18 cellular contexts compared by ENCODE assay signal in genomic region chr1:3984586-3984985, GRCh38.
A peak's percentile ranks its signal among the peaks of the same experiment; 100 is the strongest.
DNase-seq lines count a peak whose midpoint lies in the region; ATAC-seq and TF ChIP-seq lines count a peak whose summit lies in the region.
"Had no signal": no experiment of that assay in that cellular context is flagged by ENCODE, and none has a peak within 500 bp of the region (broad histone marks: within the 10 kb centered on the region; RNA-seq: fewer than 3 reads in every experiment).

No MANE protein-coding gene starts in this region.

- H3K27ac Mint-ChIP-seq in chondrocyte (ENCODE audit: unreplicated experiment) = no peak overlapping the region
- H3K27ac Mint-ChIP-seq: CD8-positive, alpha-beta T cell; HFFc6 had no signal

- H3K4me1 ChIP-seq in right cardiac atrium (ENCODE audit: control insufficient read depth, insufficient read depth, low read length) = no peaks in the 10 kb centered on the region
- H3K4me1 ChIP-seq in tibial artery = no peaks in the 10 kb centered on the region
- H3K4me1 ChIP-seq in hepatocyte (ENCODE audit: insufficient read depth) = no peaks in the 10 kb centered on the region
- H3K4me1 ChIP-seq: A549 had no signal

- WGBS in right cardiac atrium = 83% methylated on average over 13 of the region's 13 CpGs
- WGBS in hepatocyte (ENCODE audit: low lambda C conversion rate, missing lambda C conversion rate) = 92% methylated on average over 13 of the region's 13 CpGs

- DNase-seq in left ventricle myocardium superior = peak; percentile 5
- no peak for DNase-seq in right cardiac atrium
- DNase-seq in chondrocyte (ENCODE audit: low spot score) = peak; percentile 30
- peak; percentile 63 for DNase-seq in posterior vena cava (ENCODE audit: low spot score)
- no peak for DNase-seq in tibial artery
- DNase-seq in NCI-H446 treated with DMSO at 0.1 percent for 48 hours (lab: John Stamatoyannopoulos, UW) = no peak
- DNase-seq in hepatocyte (ENCODE audit: low spot score) = no peak
- DNase-seq: AML-193; Calu3; CD8-positive, alpha-beta T cell; DND-41; GM23248; HFFc6; IMR-90 had no signal

- no peak for ATAC-seq in left ventricle myocardium superior
- no peak for ATAC-seq in right cardiac atrium
- ATAC-seq: A549; CD8-positive, alpha-beta T cell; HCT116; K562 had no signal

- H3K4me2 ChIP-seq in hepatocyte = no peak overlapping the region
- H3K4me2 ChIP-seq: A549 had no signal

- intact Hi-C loops in left ventricle myocardium superior (cut with micrococcal nuclease) = no loop called here
- intact Hi-C loops in right cardiac atrium (cut with DNase I) = no loop called here
- intact Hi-C loops in posterior vena cava (cut with DNase I) = no loop called here
- intact Hi-C loops in tibial artery (cut with DNase I; ENCODE audit: low total_unique reads) = no loop called here

- no peaks in the 10 kb centered on the region for H3K79me2 ChIP-seq in hepatocyte

- H3K27me3 ChIP-seq in right cardiac atrium (ENCODE audit: control insufficient read depth, insufficient read depth) = no peaks in the 10 kb centered on the region
- H3K27me3 ChIP-seq in tibial artery = peaks cover 0 to 28% of the 10 kb centered on the region in 2 donors
- no peaks in the 10 kb centered on the region for H3K27me3 ChIP-seq in hepatocyte

- H3K4me1 Mint-ChIP-seq in chondrocyte (ENCODE audit: low read depth) = no peaks in the 10 kb centered on the region

- no peaks in the 10 kb centered on the region for H4K20me1 ChIP-seq in hepatocyte (ENCODE audit: insufficient read depth, poor library complexity, severe bottlenecking)

- H3K9me3 ChIP-seq in right cardiac atrium (ENCODE audit: control insufficient read depth, low read length) = no peaks in the 10 kb centered on the region
- no peaks in the 10 kb centered on the region for H3K9me3 ChIP-seq in tibial artery
- H3K9me3 ChIP-seq in hepatocyte (ENCODE audit: low read depth) = no peaks in the 10 kb centered on the region
- H3K9me3 ChIP-seq: A549 had no signal

- H3K36me3 ChIP-seq in tibial artery (no peaks in the 10 kb centered on the region), hepatocyte (replicated peaks; ENCODE audit: insufficient read depth, low read depth) (no peaks in the 10 kb centered on the region)

- H3K27ac ChIP-seq in right cardiac atrium (ENCODE audit: low read length) (no peak overlapping the region), tibial artery (no peak overlapping the region), hepatocyte (no peak overlapping the region)
- H3K27ac ChIP-seq: 22Rv1, A549, GM23248 had no signal

- no peaks in the 10 kb centered on the region for H3K9me3 Mint-ChIP-seq in chondrocyte (ENCODE audit: low read depth)
- H3K9me3 Mint-ChIP-seq: CD8-positive, alpha-beta T cell had no signal

- H3K4me3 ChIP-seq in right cardiac atrium (ENCODE audit: low read length) = no peak overlapping the region
- H3K4me3 ChIP-seq in tibial artery = no peak overlapping the region
- no peak overlapping the region for H3K4me3 ChIP-seq in hepatocyte
- H3K4me3 ChIP-seq: A549, GM23248, K562 had no signal

- TF ChIP-seq CTCF in chondrocyte (IDR thresholded peaks at IDR 0.05) (no peak), tibial artery (IDR thresholded peaks at IDR 0.05) (no peak), hepatocyte (IDR thresholded peaks at IDR 0.05; ENCODE audit: poor library complexity) (no peak)

- peaks cover 7% of the 10 kb centered on the region for H3K27me3 Mint-ChIP-seq in chondrocyte (ENCODE audit: low read depth)

- H2AFZ ChIP-seq in hepatocyte = no peak overlapping the region
- H2AFZ ChIP-seq: GM23248 had no signal

- H3K9me2 ChIP-seq in hepatocyte (replicated peaks; ENCODE audit: insufficient read depth) = no peaks in the 10 kb centered on the region

- H3K4me3 Mint-ChIP-seq in chondrocyte (ENCODE audit: unreplicated experiment) = no peak overlapping the region
- H3K4me3 Mint-ChIP-seq: CD8-positive, alpha-beta T cell; HFFc6 had no signal

- no peaks in the 10 kb centered on the region for H3K36me3 Mint-ChIP-seq in chondrocyte (ENCODE audit: low read depth)
- H3K36me3 Mint-ChIP-seq: CD8-positive, alpha-beta T cell had no signal

Comparison
In these comparisons a context has a peak if more than half of its experiments do, and no peak if none do; other contexts are left out.
1. DNase-seq: peak in left ventricle myocardium superior (single experiment), chondrocyte (single experiment) and posterior vena cava (single experiment); none in right cardiac atrium (0 of 3), tibial artery (0 of 2), NCI-H446 treated with DMSO at 0.1 percent for 48 hours (single experiment) and hepatocyte (single experiment).